In the genomic region with DNA sequence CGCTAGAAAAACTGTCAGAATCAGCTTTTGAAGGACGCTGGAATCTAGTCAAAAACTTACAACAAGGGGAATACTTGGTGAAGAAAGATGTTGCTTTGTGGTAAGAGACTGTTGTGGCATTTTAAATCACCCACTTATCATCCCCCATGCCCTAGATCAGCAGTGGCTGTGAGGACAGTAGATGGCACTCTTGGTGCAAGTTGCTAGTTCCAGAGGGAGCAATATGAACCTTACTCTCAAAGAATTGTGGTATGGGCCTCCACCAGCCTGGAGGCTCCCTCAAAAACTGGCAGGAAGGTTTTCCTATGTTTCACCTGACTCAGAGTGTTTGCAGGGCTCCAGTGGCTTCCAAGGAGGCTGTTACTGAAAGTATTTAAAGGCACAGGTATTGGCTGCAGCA, we compare ENCODE assay signal across 9 cellular contexts. TPM values are rescaled to one million over a fixed set of nuclear protein-coding genes. Genes with fewer than 3 reads are reported as not detected.
A peak's percentile ranks its signal among the peaks of the same experiment; 100 is the strongest.
DNase-seq lines count a peak whose midpoint lies in the region; ATAC-seq, FAIRE-seq and TF ChIP-seq lines count a peak whose summit lies in the region.
"Had no signal": no experiment of that assay in that cellular context is flagged by ENCODE, and none has a peak within 500 bp of the region (broad histone marks: within the 10 kb centered on the region; RNA-seq: fewer than 3 reads in every experiment).

No MANE protein-coding gene starts in this region.

- no peaks in the 10 kb centered on the region; the same call in 1 of the 2 replicates for H4K20me1 ChIP-seq in SK-N-SH (ENCODE audit: insufficient read depth)

- H3K27me3 ChIP-seq in SK-N-SH (ENCODE audit: insufficient read depth) (no peaks in the 10 kb centered on the region; the same call in 1 of the 2 replicates), neuronal stem cell (ENCODE audit: control insufficient read depth in 3 of 3, insufficient read depth in 3 of 3, low read depth in 1 of 3, low read length in 3 of 3) (peaks cover 0 to 6% (median 0%) of the 10 kb centered on the region in 3 experiments)

- POLR2A ChIA-PET in SK-N-SH (lab: Yijun Ruan, JAX): no interaction called here

- no peak overlapping the region for H2AK5ac ChIP-seq in neuronal stem cell (ENCODE audit: low read depth, low read length)

- H2BK15ac ChIP-seq in neuronal stem cell (ENCODE audit: low read length): no peak overlapping the region

- no peak overlapping the region for H3K18ac ChIP-seq in neuronal stem cell (ENCODE audit: low read length)

- no peak overlapping the region for H4K91ac ChIP-seq in neuronal stem cell (ENCODE audit: low read depth, low read length, poor library complexity)

- no peaks in the 10 kb centered on the region for H3K9me2 ChIP-seq in SK-N-SH

- no peaks in the 10 kb centered on the region for H3K79me2 ChIP-seq in SK-N-SH (ENCODE audit: insufficient read depth)

- ATAC-seq in HG02623 (IDR thresholded peaks at IDR 0.05; ENCODE audit: unreplicated experiment): no peak
- no peak for ATAC-seq in HG03520 (IDR thresholded peaks at IDR 0.05; ENCODE audit: unreplicated experiment)

- H3K4me1 ChIP-seq in SK-N-SH (ENCODE audit: control insufficient read depth in 1 of 2, insufficient read depth in 2 of 2, low read depth in 1 of 2, low read length in 1 of 2) (no peaks in the 10 kb centered on the region), neuronal stem cell (ENCODE audit: control insufficient read depth in 2 of 2, insufficient read depth in 1 of 2, low read depth in 1 of 2, low read length in 2 of 2) (no peaks in the 10 kb centered on the region)

- H2BK120ac ChIP-seq in neuronal stem cell (ENCODE audit: low read depth, low read length): no peak overlapping the region

- 19% methylated on average over 2 of the region's 2 CpGs for WGBS in SK-N-SH (ENCODE audit: low lambda C conversion rate)
- no CpG with 5 or more reads among the region's 2 CpGs for WGBS in neuronal stem cell (ENCODE audit: extremely low coverage in 2 of 2, insufficient read length in 2 of 2, insufficient replicate concordance in 1 of 2), 2 donors

- H3K4me3 ChIP-seq in SK-N-SH (ENCODE audit: low read depth in 2 of 2, low read length in 1 of 2) (no peak overlapping the region), neuronal stem cell (ENCODE audit: low read length in 2 of 2) (no peak overlapping the region)

- H3K27ac ChIP-seq in SK-N-SH (ENCODE audit: low read depth in 2 of 2, low read length in 1 of 2): no peak overlapping the region
- no peak overlapping the region for H3K27ac ChIP-seq in neuronal stem cell (replicated peaks; ENCODE audit: low read length)
- H3K27ac ChIP-seq: C4-2B had no signal

- H3K36me3 ChIP-seq in SK-N-SH (replicated peaks in 1 of 2; ENCODE audit: control insufficient read depth in 1 of 2, insufficient read depth in 2 of 2, low read length in 1 of 2) (no peaks in the 10 kb centered on the region), neuronal stem cell (replicated peaks in 1 of 2; ENCODE audit: control insufficient read depth in 2 of 2, insufficient read depth in 2 of 2, low read length in 2 of 2) (no peaks in the 10 kb centered on the region)

- H4K8ac ChIP-seq in neuronal stem cell (ENCODE audit: low read depth, low read length): no peak overlapping the region

- no peak overlapping the region for H3K4me2 ChIP-seq in SK-N-SH
- H3K4me2 ChIP-seq in neuronal stem cell (ENCODE audit: insufficient read depth, low read length, poor library complexity, severe bottlenecking): no peak overlapping the region

- no peak overlapping the region for H2AFZ ChIP-seq in SK-N-SH (ENCODE audit: low read depth)
- no peak overlapping the region for H2AFZ ChIP-seq in neuronal stem cell (ENCODE audit: low read length)

- CTCF ChIA-PET in SK-N-SH (lab: Yijun Ruan, JAX): interaction anchor here (0.7 to 5.1 kb wide), 20 partner anchors 10 to 617 kb away, joined by 3 to 24 read pairs (median 6); no protein-coding TSS in a partner anchor

- H3K9ac ChIP-seq in SK-N-SH (no peak overlapping the region), neuronal stem cell (ENCODE audit: low read depth, low read length, poor library complexity) (no peak overlapping the region)

- peak; percentile 30 for DNase-seq in NCI-H2227 (lab: John Stamatoyannopoulos, UW; ENCODE audit: unreplicated experiment)
- DNase-seq in NCI-H2227 treated with DMSO at 0.1 percent for 48 hours (lab: John Stamatoyannopoulos, UW): no peak
- peak; percentile 45 for DNase-seq in HTR-8/SVneo (ENCODE audit: insufficient read length, low spot score)
- DNase-seq in SK-N-SH: peak; percentile 41
- peak; percentile 31 for DNase-seq in fibroblast of gingiva (ENCODE audit: low read depth)
- DNase-seq in neuronal stem cell (ENCODE audit: low spot score): peak; percentile 3

- H3K4ac ChIP-seq in neuronal stem cell (ENCODE audit: low read length): no peak overlapping the region

- no peak for TF ChIP-seq EP300 in SK-N-SH (IDR thresholded peaks at IDR 0.05; ENCODE audit: borderline replicate concordance in 1 of 2, low read depth in 1 of 2, low read length in 1 of 2)

- no peak overlapping the region for H3K14ac ChIP-seq in neuronal stem cell (ENCODE audit: low read length)

- H2BK12ac ChIP-seq in neuronal stem cell (ENCODE audit: low read length): no peak overlapping the region

- H2BK5ac ChIP-seq in neuronal stem cell (ENCODE audit: low read length): no peak overlapping the region

- TF ChIP-seq RAD21 in SK-N-SH (IDR thresholded peaks at IDR 0.05; ENCODE audit: low read length): peak; percentile 81

- H3K9me3 ChIP-seq in SK-N-SH (no peaks in the 10 kb centered on the region), neuronal stem cell (replicated peaks in 1 of 2; ENCODE audit: control insufficient read depth in 2 of 2, insufficient read depth in 1 of 2, low read depth in 1 of 2, low read length in 2 of 2) (no peaks in the 10 kb centered on the region)

- no peaks in the 10 kb centered on the region for H3F3A ChIP-seq in SK-N-SH (replicated peaks; ENCODE audit: insufficient read depth)

- FAIRE-seq in HTR-8/SVneo (lab: Jason Lieb, UNC): peak; percentile 83

- no peaks in the 10 kb centered on the region for H3K79me1 ChIP-seq in neuronal stem cell (ENCODE audit: low read depth, low read length)

- TF ChIP-seq CTCF in SK-N-SH (IDR thresholded peaks at IDR 0.05): peak; percentile 62

- no peak overlapping the region for H3K23ac ChIP-seq in neuronal stem cell (ENCODE audit: low read depth, low read length, poor library complexity)

TF ChIP-seq in SK-N-SH, 30 proteins besides CTCF, POLR2A, EP300 and RAD21:
- TF ChIP-seq JUND (IDR thresholded peaks at IDR 0.05) (no peak), TCF12 (IDR thresholded peaks at IDR 0.05) (no peak), SMC3 (IDR thresholded peaks at IDR 0.05; ENCODE audit: low read depth, low read length) (peak; percentile 85)

RNA-seq across cellular contexts. Expression of a gene that starts 37.7 kb away (rescaled TPM):
- polyA plus RNA-seq in SK-N-SH (2012; rRNA removed): 10.9 and 13.1 TPM in 2 replicates
- 6.5 and 8.8 TPM in 2 replicates for polyA plus RNA-seq in SK-N-SH (2012; cell fraction: cytosol; rRNA removed)
- 14.6 and 24.4 TPM in 2 replicates for polyA plus RNA-seq in SK-N-SH (2012; cell fraction: nucleus; rRNA removed)
- 19.8 TPM for polyA plus RNA-seq in neuronal stem cell (2013, experiment 1 of 2)
- polyA plus RNA-seq in neuronal stem cell (2013, experiment 2 of 2): 20.0 TPM
